In genomic region chr20:327041-327945, GRCh38 we compare ENCODE assay signal across 1 cellular context.
TF ChIP-seq lines count a peak whose summit lies in the region.

No MANE protein-coding gene starts in this region.

TF ChIP-seq in HepG2, 621 proteins besides CTCF, POLR2A, EP300 and RAD21 (continued from another document and continues in another):
- TF ChIP-seq ZNF687 (CRISPR knock-in tag; IDR thresholded peaks at IDR 0.05) (peak; percentile 84), REPIN1 (CRISPR knock-in tag; IDR thresholded peaks at IDR 0.05; ENCODE audit: borderline replicate concordance, low read depth) (0 out of 2 replicates have a peak, but pooled peaks have one; percentile 7), ZNF530 (CRISPR knock-in tag; IDR thresholded peaks at IDR 0.05; ENCODE audit: low read depth) (no peak), ZKSCAN8 (CRISPR knock-in tag; IDR thresholded peaks at IDR 0.05; ENCODE audit: borderline replicate concordance) (no peak; the same call in 1 of the 2 replicates), ZNF792 (CRISPR knock-in tag; IDR thresholded peaks at IDR 0.05) (peak; percentile 18; the same call in 1 of the 2 replicates), FOXK2 (IDR thresholded peaks at IDR 0.05) (0 out of 2 replicates have a peak, but pooled peaks have one; percentile 48), HOXA5 (CRISPR knock-in tag; IDR thresholded peaks at IDR 0.05) (peak; percentile 35; the same call in 1 of the 2 replicates), REL (CRISPR knock-in tag; conservative IDR thresholded peaks at IDR 0.05) (no peak), SRSF9 (IDR thresholded peaks at IDR 0.05; ENCODE audit: borderline replicate concordance, insufficient read depth, low read depth, low read length, poor library complexity, severe bottlenecking) (no peak), ELF1 (CRISPR knock-in tag; IDR thresholded peaks at IDR 0.05) (peak; percentile 28; the same call in 1 of the 2 replicates), SRSF1 (optimal IDR thresholded peaks at IDR 0.05; ENCODE audit: low read depth, low read length) (peak; percentile 67), ZNF790 (CRISPR knock-in tag; IDR thresholded peaks at IDR 0.05; ENCODE audit: borderline replicate concordance) (peak; percentile 23; the same call in 1 of the 2 replicates), SALL1 (CRISPR knock-in tag; IDR thresholded peaks at IDR 0.05) (no peak; the same call in none of the 2 replicates), TBX3 (IDR thresholded peaks at IDR 0.05; ENCODE audit: borderline replicate concordance) (0 out of 2 replicates have a peak, but pooled peaks have one; percentile 59), ZSCAN9 (CRISPR knock-in tag; IDR thresholded peaks at IDR 0.05; ENCODE audit: borderline replicate concordance) (peak; percentile 44; the same call in 1 of the 2 replicates), HIVEP1 (CRISPR knock-in tag; IDR thresholded peaks at IDR 0.05) (peak; percentile 93), CBX2 (IDR thresholded peaks at IDR 0.05; ENCODE audit: low read depth, low read length) (no peak), CBX2 (CRISPR knock-in tag; IDR thresholded peaks at IDR 0.05; ENCODE audit: low read depth) (no peak), RXRB (CRISPR knock-in tag; IDR thresholded peaks at IDR 0.05; ENCODE audit: borderline replicate concordance) (peak; percentile 62; the same call in 1 of the 2 replicates), RFXAP (CRISPR knock-in tag; IDR thresholded peaks at IDR 0.05; ENCODE audit: borderline replicate concordance) (no peak; the same call in 1 of the 2 replicates), MTERF4 (CRISPR knock-in tag; IDR thresholded peaks at IDR 0.05) (0 out of 2 replicates have a peak, but pooled peaks have one; percentile 1), ZNF430 (CRISPR knock-in tag; IDR thresholded peaks at IDR 0.05) (peak; percentile 79), BCL3 (CRISPR knock-in tag; IDR thresholded peaks at IDR 0.05) (peak; percentile 7; the same call in 1 of the 2 replicates), TGIF2 (CRISPR knock-in tag; IDR thresholded peaks at IDR 0.05) (no peak), MXI1 (IDR thresholded peaks at IDR 0.05; ENCODE audit: borderline replicate concordance, low read depth, low read length) (peak; percentile 96), YEATS4 (CRISPR knock-in tag; IDR thresholded peaks at IDR 0.05; ENCODE audit: borderline replicate concordance) (no peak), CBX1 (IDR thresholded peaks at IDR 0.05; ENCODE audit: low read depth) (peak; percentile 20), ZBTB20 (CRISPR knock-in tag; IDR thresholded peaks at IDR 0.05; ENCODE audit: borderline replicate concordance, low read depth) (peak; percentile 82; the same call in 1 of the 2 replicates), ZNF296 (CRISPR knock-in tag; conservative IDR thresholded peaks at IDR 0.05) (no peak; the same call in 1 of the 2 replicates), SATB2 (CRISPR knock-in tag; IDR thresholded peaks at IDR 0.05) (0 out of 2 replicates have a peak, but pooled peaks have one; percentile 81)
- TF ChIP-seq, protein P1, sequence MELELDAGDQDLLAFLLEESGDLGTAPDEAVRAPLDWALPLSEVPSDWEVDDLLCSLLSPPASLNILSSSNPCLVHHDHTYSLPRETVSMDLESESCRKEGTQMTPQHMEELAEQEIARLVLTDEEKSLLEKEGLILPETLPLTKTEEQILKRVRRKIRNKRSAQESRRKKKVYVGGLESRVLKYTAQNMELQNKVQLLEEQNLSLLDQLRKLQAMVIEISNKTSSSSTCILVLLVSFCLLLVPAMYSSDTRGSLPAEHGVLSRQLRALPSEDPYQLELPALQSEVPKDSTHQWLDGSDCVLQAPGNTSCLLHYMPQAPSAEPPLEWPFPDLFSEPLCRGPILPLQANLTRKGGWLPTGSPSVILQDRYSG (CRISPR knock-in tag; IDR thresholded peaks at IDR 0.05) = no peak
- TF ChIP-seq, protein P2, sequence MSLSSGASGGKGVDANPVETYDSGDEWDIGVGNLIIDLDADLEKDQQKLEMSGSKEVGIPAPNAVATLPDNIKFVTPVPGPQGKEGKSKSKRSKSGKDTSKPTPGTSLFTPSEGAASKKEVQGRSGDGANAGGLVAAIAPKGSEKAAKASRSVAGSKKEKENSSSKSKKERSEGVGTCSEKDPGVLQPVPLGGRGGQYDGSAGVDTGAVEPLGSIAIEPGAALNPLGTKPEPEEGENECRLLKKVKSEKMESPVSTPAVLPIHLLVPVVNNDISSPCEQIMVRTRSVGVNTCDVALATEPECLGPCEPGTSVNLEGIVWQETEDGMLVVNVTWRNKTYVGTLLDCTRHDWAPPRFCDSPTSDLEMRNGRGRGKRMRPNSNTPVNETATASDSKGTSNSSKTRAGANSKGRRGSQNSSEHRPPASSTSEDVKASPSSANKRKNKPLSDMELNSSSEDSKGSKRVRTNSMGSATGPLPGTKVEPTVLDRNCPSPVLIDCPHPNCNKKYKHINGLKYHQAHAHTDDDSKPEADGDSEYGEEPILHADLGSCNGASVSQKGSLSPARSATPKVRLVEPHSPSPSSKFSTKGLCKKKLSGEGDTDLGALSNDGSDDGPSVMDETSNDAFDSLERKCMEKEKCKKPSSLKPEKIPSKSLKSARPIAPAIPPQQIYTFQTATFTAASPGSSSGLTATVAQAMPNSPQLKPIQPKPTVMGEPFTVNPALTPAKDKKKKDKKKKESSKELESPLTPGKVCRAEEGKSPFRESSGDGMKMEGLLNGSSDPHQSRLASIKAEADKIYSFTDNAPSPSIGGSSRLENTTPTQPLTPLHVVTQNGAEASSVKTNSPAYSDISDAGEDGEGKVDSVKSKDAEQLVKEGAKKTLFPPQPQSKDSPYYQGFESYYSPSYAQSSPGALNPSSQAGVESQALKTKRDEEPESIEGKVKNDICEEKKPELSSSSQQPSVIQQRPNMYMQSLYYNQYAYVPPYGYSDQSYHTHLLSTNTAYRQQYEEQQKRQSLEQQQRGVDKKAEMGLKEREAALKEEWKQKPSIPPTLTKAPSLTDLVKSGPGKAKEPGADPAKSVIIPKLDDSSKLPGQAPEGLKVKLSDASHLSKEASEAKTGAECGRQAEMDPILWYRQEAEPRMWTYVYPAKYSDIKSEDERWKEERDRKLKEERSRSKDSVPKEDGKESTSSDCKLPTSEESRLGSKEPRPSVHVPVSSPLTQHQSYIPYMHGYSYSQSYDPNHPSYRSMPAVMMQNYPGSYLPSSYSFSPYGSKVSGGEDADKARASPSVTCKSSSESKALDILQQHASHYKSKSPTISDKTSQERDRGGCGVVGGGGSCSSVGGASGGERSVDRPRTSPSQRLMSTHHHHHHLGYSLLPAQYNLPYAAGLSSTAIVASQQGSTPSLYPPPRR (CRISPR knock-in tag; IDR thresholded peaks at IDR 0.05; ENCODE audit: borderline replicate concordance) = peak; percentile 52; the same call in 1 of the 2 replicates
- TF ChIP-seq, protein P3, sequence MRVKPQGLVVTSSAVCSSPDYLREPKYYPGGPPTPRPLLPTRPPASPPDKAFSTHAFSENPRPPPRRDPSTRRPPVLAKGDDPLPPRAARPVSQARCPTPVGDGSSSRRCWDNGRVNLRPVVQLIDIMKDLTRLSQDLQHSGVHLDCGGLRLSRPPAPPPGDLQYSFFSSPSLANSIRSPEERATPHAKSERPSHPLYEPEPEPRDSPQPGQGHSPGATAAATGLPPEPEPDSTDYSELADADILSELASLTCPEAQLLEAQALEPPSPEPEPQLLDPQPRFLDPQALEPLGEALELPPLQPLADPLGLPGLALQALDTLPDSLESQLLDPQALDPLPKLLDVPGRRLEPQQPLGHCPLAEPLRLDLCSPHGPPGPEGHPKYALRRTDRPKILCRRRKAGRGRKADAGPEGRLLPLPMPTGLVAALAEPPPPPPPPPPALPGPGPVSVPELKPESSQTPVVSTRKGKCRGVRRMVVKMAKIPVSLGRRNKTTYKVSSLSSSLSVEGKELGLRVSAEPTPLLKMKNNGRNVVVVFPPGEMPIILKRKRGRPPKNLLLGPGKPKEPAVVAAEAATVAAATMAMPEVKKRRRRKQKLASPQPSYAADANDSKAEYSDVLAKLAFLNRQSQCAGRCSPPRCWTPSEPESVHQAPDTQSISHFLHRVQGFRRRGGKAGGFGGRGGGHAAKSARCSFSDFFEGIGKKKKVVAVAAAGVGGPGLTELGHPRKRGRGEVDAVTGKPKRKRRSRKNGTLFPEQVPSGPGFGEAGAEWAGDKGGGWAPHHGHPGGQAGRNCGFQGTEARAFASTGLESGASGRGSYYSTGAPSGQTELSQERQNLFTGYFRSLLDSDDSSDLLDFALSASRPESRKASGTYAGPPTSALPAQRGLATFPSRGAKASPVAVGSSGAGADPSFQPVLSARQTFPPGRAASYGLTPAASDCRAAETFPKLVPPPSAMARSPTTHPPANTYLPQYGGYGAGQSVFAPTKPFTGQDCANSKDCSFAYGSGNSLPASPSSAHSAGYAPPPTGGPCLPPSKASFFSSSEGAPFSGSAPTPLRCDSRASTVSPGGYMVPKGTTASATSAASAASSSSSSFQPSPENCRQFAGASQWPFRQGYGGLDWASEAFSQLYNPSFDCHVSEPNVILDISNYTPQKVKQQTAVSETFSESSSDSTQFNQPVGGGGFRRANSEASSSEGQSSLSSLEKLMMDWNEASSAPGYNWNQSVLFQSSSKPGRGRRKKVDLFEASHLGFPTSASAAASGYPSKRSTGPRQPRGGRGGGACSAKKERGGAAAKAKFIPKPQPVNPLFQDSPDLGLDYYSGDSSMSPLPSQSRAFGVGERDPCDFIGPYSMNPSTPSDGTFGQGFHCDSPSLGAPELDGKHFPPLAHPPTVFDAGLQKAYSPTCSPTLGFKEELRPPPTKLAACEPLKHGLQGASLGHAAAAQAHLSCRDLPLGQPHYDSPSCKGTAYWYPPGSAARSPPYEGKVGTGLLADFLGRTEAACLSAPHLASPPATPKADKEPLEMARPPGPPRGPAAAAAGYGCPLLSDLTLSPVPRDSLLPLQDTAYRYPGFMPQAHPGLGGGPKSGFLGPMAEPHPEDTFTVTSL (CRISPR knock-in tag; IDR thresholded peaks at IDR 0.05; ENCODE audit: borderline replicate concordance) = peak; percentile 36; the same call in 1 of the 2 replicates
- TF ChIP-seq, protein P4, sequence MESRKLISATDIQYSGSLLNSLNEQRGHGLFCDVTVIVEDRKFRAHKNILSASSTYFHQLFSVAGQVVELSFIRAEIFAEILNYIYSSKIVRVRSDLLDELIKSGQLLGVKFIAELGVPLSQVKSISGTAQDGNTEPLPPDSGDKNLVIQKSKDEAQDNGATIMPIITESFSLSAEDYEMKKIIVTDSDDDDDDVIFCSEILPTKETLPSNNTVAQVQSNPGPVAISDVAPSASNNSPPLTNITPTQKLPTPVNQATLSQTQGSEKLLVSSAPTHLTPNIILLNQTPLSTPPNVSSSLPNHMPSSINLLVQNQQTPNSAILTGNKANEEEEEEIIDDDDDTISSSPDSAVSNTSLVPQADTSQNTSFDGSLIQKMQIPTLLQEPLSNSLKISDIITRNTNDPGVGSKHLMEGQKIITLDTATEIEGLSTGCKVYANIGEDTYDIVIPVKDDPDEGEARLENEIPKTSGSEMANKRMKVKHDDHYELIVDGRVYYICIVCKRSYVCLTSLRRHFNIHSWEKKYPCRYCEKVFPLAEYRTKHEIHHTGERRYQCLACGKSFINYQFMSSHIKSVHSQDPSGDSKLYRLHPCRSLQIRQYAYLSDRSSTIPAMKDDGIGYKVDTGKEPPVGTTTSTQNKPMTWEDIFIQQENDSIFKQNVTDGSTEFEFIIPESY (CRISPR knock-in tag; IDR thresholded peaks at IDR 0.05) = peak; percentile 48; the same call in 1 of the 2 replicates
- TF ChIP-seq, protein P5, sequence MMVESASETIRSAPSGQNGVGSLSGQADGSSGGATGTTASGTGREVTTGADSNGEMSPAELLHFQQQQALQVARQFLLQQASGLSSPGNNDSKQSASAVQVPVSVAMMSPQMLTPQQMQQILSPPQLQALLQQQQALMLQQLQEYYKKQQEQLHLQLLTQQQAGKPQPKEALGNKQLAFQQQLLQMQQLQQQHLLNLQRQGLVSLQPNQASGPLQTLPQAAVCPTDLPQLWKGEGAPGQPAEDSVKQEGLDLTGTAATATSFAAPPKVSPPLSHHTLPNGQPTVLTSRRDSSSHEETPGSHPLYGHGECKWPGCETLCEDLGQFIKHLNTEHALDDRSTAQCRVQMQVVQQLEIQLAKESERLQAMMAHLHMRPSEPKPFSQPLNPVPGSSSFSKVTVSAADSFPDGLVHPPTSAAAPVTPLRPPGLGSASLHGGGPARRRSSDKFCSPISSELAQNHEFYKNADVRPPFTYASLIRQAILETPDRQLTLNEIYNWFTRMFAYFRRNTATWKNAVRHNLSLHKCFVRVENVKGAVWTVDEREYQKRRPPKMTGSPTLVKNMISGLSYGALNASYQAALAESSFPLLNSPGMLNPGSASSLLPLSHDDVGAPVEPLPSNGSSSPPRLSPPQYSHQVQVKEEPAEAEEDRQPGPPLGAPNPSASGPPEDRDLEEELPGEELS (CRISPR knock-in tag; IDR thresholded peaks at IDR 0.05) = no peak
